ENCODE assay signal across 16 cellular contexts in the genomic region with DNA sequence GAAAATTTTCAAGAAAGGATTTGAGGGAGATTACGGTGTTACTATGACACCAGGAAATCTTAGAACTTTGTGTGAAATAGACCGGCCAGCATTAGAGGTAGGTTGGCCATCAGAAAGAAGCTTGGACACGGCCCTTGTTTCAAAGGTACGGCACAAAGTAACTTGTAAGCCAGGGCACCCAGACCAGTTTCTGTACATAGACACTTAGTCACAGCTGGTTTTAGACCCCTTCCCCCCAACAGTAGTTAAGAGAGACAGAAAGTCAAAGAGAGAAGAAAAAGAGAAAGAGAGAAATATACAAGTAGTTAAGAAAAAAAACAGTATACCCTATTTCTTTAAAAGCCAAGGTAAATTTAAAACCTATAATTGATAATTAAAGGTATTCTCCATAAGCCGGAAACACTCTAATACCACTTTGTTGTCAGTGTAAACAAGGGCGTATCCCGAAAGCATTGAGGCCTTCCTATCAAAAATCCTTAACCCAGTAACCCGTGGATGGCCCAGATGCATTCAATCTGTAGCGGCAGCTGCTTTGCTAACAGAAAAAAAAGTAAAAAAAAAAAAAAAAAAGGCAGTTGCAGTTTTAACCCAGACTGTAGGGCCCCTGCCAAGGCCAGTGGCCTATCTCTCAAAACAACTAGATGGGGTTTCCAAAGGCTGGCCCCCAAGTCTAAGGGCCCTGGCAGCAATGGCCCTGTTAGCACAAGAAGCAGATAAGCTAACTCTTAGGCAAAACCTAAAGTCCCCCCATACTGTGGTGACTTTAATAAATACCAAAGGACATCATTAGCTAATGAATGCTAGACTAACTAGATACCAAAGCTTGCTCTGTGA. TPM values are rescaled to one million over a fixed set of nuclear protein-coding genes. Genes with fewer than 3 reads are reported as not detected.
DNase-seq lines count a peak whose midpoint lies in the region; ATAC-seq and TF ChIP-seq lines count a peak whose summit lies in the region.
"Not testable (repeated sequence)": the region's sequence is repeated elsewhere in the genome, so short reads cannot be mapped to it uniquely, and the experiment has no call there.
"Had no signal": no experiment of that assay in that cellular context is flagged by ENCODE, and none has a peak within 500 bp of the region (broad histone marks: within the 10 kb centered on the region; RNA-seq: fewer than 3 reads in every experiment).

No MANE protein-coding gene starts in this region.

- DNase-seq in GM23338 (ENCODE audit: low spot score); nephron progenitor cell; smooth muscle cell (lab: John Stamatoyannopoulos, UW; ENCODE audit: unreplicated experiment): not testable (repeated sequence)
- peak; percentile 34 for DNase-seq in NCI-H2171 treated with DMSO at 0.1 percent for 48 hours (lab: John Stamatoyannopoulos, UW)
- DNase-seq in body of pancreas, result peak; percentile 34 to 55 (median 44)
- peak; percentile 44 for DNase-seq in fibroblast of villous mesenchyme (ENCODE audit: low read depth)

- TF ChIP-seq POLR2A in body of pancreas (IDR thresholded peaks at IDR 0.05), result not testable (repeated sequence)

- H3K4me1 ChIP-seq in GM23338 (ENCODE audit: insufficient read depth) (peaks cover 22% of the 10 kb centered on the region), body of pancreas (peaks cover 17% of the 10 kb centered on the region)
- not testable (repeated sequence) for H3K4me1 ChIP-seq in liver (ENCODE audit: control insufficient read depth in 4 of 4, insufficient read depth in 4 of 4, low read length in 3 of 4); smooth muscle cell (ENCODE audit: low read depth)

- H3K27me3 Mint-ChIP-seq in GM23338 (ENCODE audit: insufficient read depth, low read depth, poor library complexity); nephron progenitor cell (ENCODE audit: low read depth, poor library complexity): not testable (repeated sequence)

- H3K79me2 ChIP-seq in GM23338 (replicated peaks; ENCODE audit: insufficient read depth); smooth muscle cell (ENCODE audit: low read depth): not testable (repeated sequence)

- H3K4me1 Mint-ChIP-seq in GM23338, result peaks cover 52% of the 10 kb centered on the region
- peaks cover 48% of the 10 kb centered on the region for H3K4me1 Mint-ChIP-seq in nephron progenitor cell

- H4K20me1 ChIP-seq in GM23338 (replicated peaks; ENCODE audit: insufficient read depth); smooth muscle cell (ENCODE audit: low read depth): not testable (repeated sequence)

- H3K9me2 ChIP-seq in GM23338 (ENCODE audit: insufficient read depth), result not testable (repeated sequence)

- H3K4me2 ChIP-seq in GM23338, result not testable (repeated sequence)
- H3K4me2 ChIP-seq in smooth muscle cell, result peak overlapping the region; percentile 70

- TF ChIP-seq RAD21 in liver (IDR thresholded peaks at IDR 0.05), result peak in 1 of 2 donors; percentile 6

- WGBS in body of pancreas, 2 donors, result 19 to 26% methylated on average over 8 to 9 of the region's 9 CpGs
- WGBS in liver, result 22% methylated on average over 9 of the region's 9 CpGs
- WGBS in smooth muscle cell (ENCODE audit: low lambda C conversion rate), result 31% methylated on average over 8 of the region's 9 CpGs

- intact Hi-C loops in body of pancreas (cut with DNase I), result loop anchor here (10.0 kb wide), 1 partner anchor 51 kb away; no protein-coding TSS in a partner anchor

- not testable (repeated sequence) for H3K4me3 ChIP-seq in GM23338; body of pancreas; liver (ENCODE audit: low read depth in 1 of 3, low read length in 3 of 3)
- H3K4me3 ChIP-seq in fibroblast of villous mesenchyme (ENCODE audit: low read depth, low read length) (peak overlapping the region; percentile 64), smooth muscle cell (peak overlapping the region; percentile 7)

- H3K27me3 ChIP-seq in GM23338 (ENCODE audit: insufficient read depth); body of pancreas; liver (ENCODE audit: control insufficient read depth in 4 of 4, insufficient read depth in 4 of 4, low read length in 3 of 4); smooth muscle cell (ENCODE audit: low read depth): not testable (repeated sequence)

- H3K27ac ChIP-seq in GM23338 (ENCODE audit: low read depth), result peak overlapping the region; percentile 68; the same call in 1 of the 2 replicates
- peak overlapping the region in 3 of 4 donors; percentile 41 to 71 (median 56) for H3K27ac ChIP-seq in body of pancreas
- H3K27ac ChIP-seq in liver (ENCODE audit: low read depth in 1 of 2, low read length in 2 of 2), result peak overlapping the region; percentile 32 to 50
- H3K27ac ChIP-seq in smooth muscle cell (ENCODE audit: low read depth), result peak overlapping the region; percentile 65

- ATAC-seq in GM23338, result not testable (repeated sequence)
- ATAC-seq in body of pancreas, result peak; percentile 56

- H3K36me3 ChIP-seq in GM23338 (ENCODE audit: insufficient read depth); body of pancreas (replicated peaks in 1 of 2; ENCODE audit: insufficient read depth in 1 of 2, low read depth in 2 of 2); liver (ENCODE audit: control insufficient read depth in 4 of 4, insufficient read depth in 3 of 4, low read depth in 1 of 4, low read length in 3 of 4); smooth muscle cell (ENCODE audit: low read depth): not testable (repeated sequence)

- H3K4me3 Mint-ChIP-seq in GM23338, nephron progenitor cell: not testable (repeated sequence)

- not testable (repeated sequence) for H3K9ac ChIP-seq in liver (ENCODE audit: low read depth in 1 of 2, low read length in 2 of 2); smooth muscle cell (ENCODE audit: low read depth)

- H3K36me3 Mint-ChIP-seq in GM23338 (ENCODE audit: low read depth); nephron progenitor cell (ENCODE audit: low read depth): not testable (repeated sequence)

- TF ChIP-seq CTCF in GM23338 (conservative IDR thresholded peaks at IDR 0.05; ENCODE audit: low read depth in 2 of 2); body of pancreas (IDR thresholded peaks at IDR 0.05); fibroblast of villous mesenchyme (IDR thresholded peaks at IDR 0.05; ENCODE audit: insufficient read depth, low read depth, low read length); liver (IDR thresholded peaks at IDR 0.05; ENCODE audit: low read depth, low read length, missing input control); nephron progenitor cell (IDR thresholded peaks at IDR 0.05); smooth muscle cell (IDR thresholded peaks at IDR 0.05; ENCODE audit: borderline replicate concordance, insufficient read depth, poor library complexity, severe bottlenecking): not testable (repeated sequence)

- not testable (repeated sequence) for H3K9me3 Mint-ChIP-seq in GM23338, nephron progenitor cell

- not testable (repeated sequence) for H2AFZ ChIP-seq in GM23338
- H2AFZ ChIP-seq in smooth muscle cell (ENCODE audit: low read depth), result peak overlapping the region; percentile 69

- peak overlapping the region; percentile 84 for H3K27ac Mint-ChIP-seq in GM23338
- H3K27ac Mint-ChIP-seq in nephron progenitor cell, result peak overlapping the region; percentile 87

- H3K9me3 ChIP-seq in body of pancreas; liver (ENCODE audit: control insufficient read depth in 4 of 4, low read length in 3 of 4); smooth muscle cell (replicated peaks; ENCODE audit: low read depth): not testable (repeated sequence)

- H3F3A ChIP-seq in GM23338 (replicated peaks; ENCODE audit: low read depth), result peaks cover 17% of the 10 kb centered on the region; the same call in 1 of the 2 replicates
- H3F3A ChIP-seq in smooth muscle cell (ENCODE audit: low read depth), result not testable (repeated sequence)

TF ChIP-seq in liver, 16 proteins besides CTCF, POLR2A, EP300 and RAD21 (continues in another document):
- TF ChIP-seq FOXA2 (IDR thresholded peaks at IDR 0.05) (peak; percentile 68), FOXA1 (IDR thresholded peaks at IDR 0.05) (peak; percentile 35), RXRA (IDR thresholded peaks at IDR 0.05) (peak; percentile 39 to 51), SP1 (IDR thresholded peaks at IDR 0.05) (peak; percentile 66)

RNA-seq across cellular contexts. Expression of a gene that starts 7.9 kb away (rescaled TPM):
- total RNA-seq in GM23338 (2014; rRNA removed; shearing (Covaris generic)), result 37.0 and 44.2 TPM in 2 replicates
- polyA plus RNA-seq in GM23338 (2016; fragmentation: Nextera tagmentation; extraction: Ambion mirVana) (31.7 and 34.1 TPM in 2 replicates), liver (under 1 TPM in 1 of 2 donors, not detected in 1; 0.03 TPM), smooth muscle cell (6.8 and 9.8 TPM in 2 replicates)
- total RNA-seq in body of pancreas (under 1 TPM in 1 of 2 donors, not detected in 1; 0.52 TPM), fibroblast of villous mesenchyme (under 0.01 TPM in 1 of 2 replicates, not detected in the other), liver (under 1 TPM in 1 of 2 donors, not detected in 1; 0.19 TPM), smooth muscle cell (7.5 and 7.6 TPM in 2 replicates)
- total RNA-seq: ascending aorta, Calu3, Daoy, dermis microvascular lymphatic vessel endothelial cell, gastrocnemius medialis, HepG2, occipital lobe, renal cortical epithelial cell, tibial nerve had no signal

RNA-seq across cellular contexts. Expression of a gene that starts 40.2 kb away (rescaled TPM):
- total RNA-seq in GM23338 (2014; rRNA removed; shearing (Covaris generic)), result 42.4 and 51.5 TPM in 2 replicates
- polyA plus RNA-seq in GM23338 (2016; fragmentation: Nextera tagmentation; extraction: Ambion mirVana), result 71.2 and 75.5 TPM in 2 replicates
- 10 to 100 TPM; 42.3 to 55.0 TPM for total RNA-seq in body of pancreas
- 44.0 and 61.8 TPM in 2 replicates for total RNA-seq in fibroblast of villous mesenchyme
- total RNA-seq in liver, result 10 to 100 TPM; 18.5 to 31.3 TPM
- 10 to 100 TPM; 15.8 to 25.3 TPM for polyA plus RNA-seq in liver
- total RNA-seq in smooth muscle cell, result 23.3 and 29.7 TPM in 2 replicates
- polyA plus RNA-seq in smooth muscle cell, result 28.4 and 31.7 TPM in 2 replicates

RNA-seq across cellular contexts. Expression of a gene that starts 41.0 kb away (rescaled TPM):
- total RNA-seq in GM23338 (2014; rRNA removed; shearing (Covaris generic)), result 21.9 and 29.9 TPM in 2 replicates
- polyA plus RNA-seq in GM23338 (2016; fragmentation: Nextera tagmentation; extraction: Ambion mirVana), result 76.7 and 79.9 TPM in 2 replicates
- total RNA-seq in body of pancreas, result 10 to 100 TPM; 11.2 to 27.4 TPM
- 12.2 and 16.8 TPM in 2 replicates for total RNA-seq in fibroblast of villous mesenchyme
- total RNA-seq in liver, result 1 to 10 TPM; 6.4 to 9.6 TPM
- polyA plus RNA-seq in liver, result 10 to 100 TPM in 1 of 2 donors, 1 to 10 TPM in 1; 2.8 to 10.3 TPM
- 12.4 and 28.5 TPM in 2 replicates for total RNA-seq in smooth muscle cell
- polyA plus RNA-seq in smooth muscle cell, result 20.4 and 20.8 TPM in 2 replicates

RNA-seq across cellular contexts. Expression of a gene that starts 54.0 kb away (rescaled TPM):
- 50.2 TPM in 2 replicates for total RNA-seq in GM23338 (2014; rRNA removed; shearing (Covaris generic))
- polyA plus RNA-seq in GM23338 (2016; fragmentation: Nextera tagmentation; extraction: Ambion mirVana), result 20.3 and 22.5 TPM in 2 replicates
- total RNA-seq in body of pancreas, result 10 to 100 TPM in 1 of 2 donors, 1 to 10 TPM in 1; 8.0 to 37.9 TPM
- 14.2 and 15.1 TPM in 2 replicates for total RNA-seq in fibroblast of villous mesenchyme
- total RNA-seq in liver, result 10 to 100 TPM in 1 of 2 donors, 1 to 10 TPM in 1; 9.2 to 12.9 TPM
- 1 to 10 TPM; 4.6 to 9.3 TPM for polyA plus RNA-seq in liver
- total RNA-seq in smooth muscle cell, result 2.6 and 5.1 TPM in 2 replicates
- polyA plus RNA-seq in smooth muscle cell, result 5.1 and 6.2 TPM in 2 replicates
